ENCODE assay signal across 32 cellular contexts in the genomic region with DNA sequence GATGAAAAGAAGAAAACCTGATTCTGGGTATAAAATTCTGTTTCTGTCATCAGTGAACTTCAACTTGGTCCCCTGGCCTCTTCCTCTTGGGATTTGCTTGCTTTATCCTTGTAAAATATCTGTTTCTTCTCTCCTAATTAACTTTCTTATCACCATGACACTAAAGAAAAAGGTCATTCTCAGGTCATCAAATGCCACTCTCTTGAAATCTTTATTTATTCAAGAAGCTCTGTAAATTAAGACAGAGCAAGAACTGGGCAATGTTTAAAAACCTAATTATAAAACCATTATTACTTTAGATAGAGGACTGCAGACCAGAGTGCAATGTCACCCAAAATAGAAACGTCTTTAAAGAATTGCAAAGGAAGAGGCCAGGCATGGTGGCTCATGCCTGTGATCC. TPM values are rescaled to one million over a fixed set of nuclear protein-coding genes. Genes with fewer than 3 reads are reported as not detected.
"Had no signal": no experiment of that assay in that cellular context is flagged by ENCODE, and none has a peak within 500 bp of the region (broad histone marks: within the 10 kb centered on the region; RNA-seq: fewer than 3 reads in every experiment).

No MANE protein-coding gene starts in this region.

- H3K4me1 ChIP-seq: adrenal gland, Peyer's patch, SJSA1 had no signal

- H3K27me3 ChIP-seq: adrenal gland, Peyer's patch, SJSA1 had no signal

- FAIRE-seq: astrocyte, bronchial epithelial cell, K562 had no signal

- H3K36me3 ChIP-seq: adrenal gland, Peyer's patch, SJSA1 had no signal

- ATAC-seq: activated naive CD4-positive, alpha-beta T cell treated with anti-CD3 and anti-CD28 coated beads, Interleukin-2, amount 50 U/mL, for 72 hours; activated T-cell treated with anti-CD3 and anti-CD28 coated beads, Interleukin-2, amount 50 U/mL, for 4 hours; K562 had no signal

- H3K9me3 ChIP-seq: adrenal gland, Peyer's patch, SJSA1 had no signal

- H3K27ac ChIP-seq: adrenal gland, Peyer's patch, SJSA1 had no signal

- H3K4me3 ChIP-seq: adrenal gland, K562, Peyer's patch, SJSA1 had no signal

- DNase-seq: activated B cell treated with CpG ODN at 0.5 μM for 24 hours; activated CD4-positive, alpha-beta memory T cell treated with anti-CD3 and anti-CD28 coated beads for 36 hours; activated CD4-positive, alpha-beta T cell treated with anti-CD3 and anti-CD28 coated beads for 4 hours; activated CD4-positive, alpha-beta T cell treated with anti-CD3 and anti-CD28 coated beads, Interleukin-2, amount 50 U/mL, for 1 hour; activated CD4-positive, CD25-positive, alpha-beta regulatory T cell treated with anti-CD3 and anti-CD28 coated beads, Interleukin-2, amount 50 U/mL, for 72 hours; activated CD8-positive, alpha-beta memory T cell treated with anti-CD3 and anti-CD28 coated beads, Interleukin-2, amount 50 U/mL, for 4 hours; activated gamma-delta T cell treated with Interleukin-2 at 50 U/mL for 16 hours; activated naive CD4-positive, alpha-beta T cell treated with anti-CD3 and anti-CD28 coated beads for 36 hours; activated T-cell treated with anti-CD3 and anti-CD28 coated beads for 4 hours; activated T-cell treated with anti-CD3 and anti-CD28 coated beads, Interleukin-2, amount 50 U/mL, for 4 hours; adrenal gland; caudate nucleus; cerebellar nuclear complex; NCI-H1048; NCI-H1105 treated with DMSO at 0.1 percent for 48 hours; NCI-H1436; NCI-H1694; NCI-H1930; NCI-H2081 treated with DMSO at 0.1 percent for 48 hours; NCI-H226; NCI-H446 treated with DMSO at 0.1 percent for 48 hours; NCI-H524 treated with DMSO at 0.1 percent for 48 hours; Peyer's patch; RPMI8226; SHP77 treated with DMSO at 0.1 percent for 48 hours; T1000 had no signal

RNA-seq across cellular contexts. Expression of gene LIPC, which starts 6.0 kb away (rescaled TPM):
- total RNA-seq: activated B cell treated with CpG ODN at 0.5 μM for 24 hours; activated CD4-positive, alpha-beta memory T cell treated with anti-CD3 and anti-CD28 coated beads for 36 hours; astrocyte; MCF 10A had no signal
